ENCODE assay signal across 24 cellular contexts in genomic region chr3:158486200-158486599, GRCh38.
"Had no signal": no experiment of that assay in that cellular context is flagged by ENCODE, and none has a peak within 500 bp of the region (broad histone marks: within the 10 kb centered on the region; RNA-seq: fewer than 3 reads in every experiment).

No MANE protein-coding gene starts in this region.

- FAIRE-seq: colon had no signal

- H3K9me3 ChIP-seq: esophagus squamous epithelium, gastrocnemius medialis, lower lobe of right lung, mucosa of descending colon, tibial artery had no signal

- ATAC-seq: effector memory CD8-positive, alpha-beta T cell; gastrocnemius medialis; left colon; lower lobe of right lung; mucosa of descending colon; sciatic nerve; stimulated activated effector memory CD8-positive, alpha-beta T cell treated with anti-CD3 and anti-CD28 coated beads, Interleukin-12 subunit alpha, Interleukin-12 subunit beta, amount 100 ng/mL, for 72 hours; stimulated activated naive CD8-positive, alpha-beta T cell treated with anti-CD3 and anti-CD28 coated beads, Interleukin-15, amount 100 ng/mL, for 72 hours had no signal

- H3K9ac ChIP-seq: parathyroid adenoma had no signal

- H3K4me1 ChIP-seq: esophagus squamous epithelium, gastrocnemius medialis, lower lobe of right lung, parathyroid adenoma, tibial artery had no signal

- H3K27ac ChIP-seq: dorsolateral prefrontal cortex, esophagus squamous epithelium, gastrocnemius medialis, lower lobe of right lung, parathyroid adenoma, tibial artery had no signal

- H3K27me3 ChIP-seq: dorsolateral prefrontal cortex, esophagus squamous epithelium, gastrocnemius medialis, tibial artery had no signal

- H3K79me2 ChIP-seq: parathyroid adenoma had no signal

- H3K4me3 ChIP-seq: dorsolateral prefrontal cortex, esophagus squamous epithelium, gastrocnemius medialis, lower lobe of right lung, mucosa of descending colon, tibial artery had no signal

- H3K36me3 ChIP-seq: esophagus squamous epithelium, gastrocnemius medialis, lower lobe of right lung, tibial artery had no signal

- H2AFZ ChIP-seq: parathyroid adenoma had no signal

- DNase-seq: activated CD4-positive, alpha-beta memory T cell treated with anti-CD3 and anti-CD28 coated beads, Interleukin-2, amount 10 ng/mL, durations not matched to agents 7 days and 5 days; activated CD4-positive, alpha-beta T cell treated with anti-CD3 and anti-CD28 coated beads, Interleukin-2, amount 10 ng/mL, durations not matched to agents 24 days and 14 days; activated gamma-delta T cell treated with Interleukin-2 at 50 U/mL for 16 hours; aorta; central memory CD4-positive, alpha-beta T cell; dorsolateral prefrontal cortex; effector memory CD8-positive, alpha-beta T cell; esophagus squamous epithelium; gastrocnemius medialis; islet precursor cell; left colon; lower lobe of right lung; mesendoderm; mucosa of descending colon; nucleus accumbens; small intestine; stimulated activated CD4-positive, alpha-beta T cell treated with anti-CD3 and anti-CD28 coated beads, Interleukin-2, amount 100 ng/mL, for 24 hours; stimulated activated naive CD8-positive, alpha-beta T cell treated with anti-CD3 and anti-CD28 coated beads, Interleukin-15, amount 100 ng/mL, for 72 hours; T1000; tibial artery had no signal
